32 cellular contexts compared by ENCODE assay signal in genomic region chr2:97677480-97677879, GRCh38. TPM values are rescaled to one million over a fixed set of nuclear protein-coding genes. Genes with fewer than 3 reads are reported as not detected.
"Had no signal": no experiment of that assay in that cellular context is flagged by ENCODE, and none has a peak within 500 bp of the region (broad histone marks: within the 10 kb centered on the region; RNA-seq: fewer than 3 reads in every experiment).

No MANE protein-coding gene starts in this region.

- H3K9me3 Mint-ChIP-seq: activated CD4-positive, alpha-beta memory T cell treated with anti-CD3 and anti-CD28 coated beads for 36 hours; activated naive CD4-positive, alpha-beta T cell treated with anti-CD3 and anti-CD28 coated beads for 36 hours; activated naive CD4-positive, alpha-beta T cell treated with anti-CD3 and anti-CD28 coated beads, Interleukin-2, amount 50 U/mL, for 24 hours; activated naive CD8-positive, alpha-beta T cell treated with anti-CD3 and anti-CD28 coated beads for 36 hours; activated naive CD8-positive, alpha-beta T cell treated with anti-CD3 and anti-CD28 coated beads, Interleukin-2, amount 50 U/mL, for 24 hours; activated T-helper 1 cell treated with anti-CD3 and anti-CD28 coated beads, Interleukin-12 subunit alpha, Interleukin-12 subunit beta, Interleukin-2, Interleukin-4 antibody, amounts not matched to agents 30 ng/mL and 10 ng/mL and 1 ng/mL, durations not matched to agents 14 hours and 24 hours and 36 hours had no signal

- H3K4me3 Mint-ChIP-seq: activated CD4-positive, alpha-beta memory T cell treated with anti-CD3 and anti-CD28 coated beads for 36 hours; activated CD4-positive, alpha-beta T cell treated with anti-CD3 and anti-CD28 coated beads for 36 hours; activated CD4-positive, alpha-beta T cell treated with anti-CD3 and anti-CD28 coated beads, Interleukin-2, amount 10 ng/mL, durations not matched to agents 24 days and 14 days; activated CD8-positive, alpha-beta memory T cell treated with anti-CD3 and anti-CD28 coated beads, Interleukin-2, amount 10 ng/mL, durations not matched to agents 7 days and 5 days; activated CD8-positive, alpha-beta T cell treated with anti-CD3 and anti-CD28 coated beads, Interleukin-2, amount 10 ng/mL, durations not matched to agents 7 days and 5 days; activated naive CD4-positive, alpha-beta T cell treated with anti-CD3 and anti-CD28 coated beads for 36 hours; activated naive CD4-positive, alpha-beta T cell treated with anti-CD3 and anti-CD28 coated beads, Interleukin-2, amount 50 U/mL, for 24 hours; activated naive CD8-positive, alpha-beta T cell treated with anti-CD3 and anti-CD28 coated beads for 36 hours; activated naive CD8-positive, alpha-beta T cell treated with anti-CD3 and anti-CD28 coated beads, Interleukin-2, amount 50 U/mL, for 24 hours; activated T-helper 1 cell treated with anti-CD3 and anti-CD28 coated beads, Interleukin-12 subunit alpha, Interleukin-12 subunit beta, Interleukin-2, Interleukin-4 antibody, amounts not matched to agents 30 ng/mL and 10 ng/mL and 1 ng/mL, durations not matched to agents 14 hours and 24 hours and 36 hours; endodermal cell had no signal

- H3K27me3 Mint-ChIP-seq: activated CD4-positive, alpha-beta memory T cell treated with anti-CD3 and anti-CD28 coated beads for 36 hours; activated CD4-positive, alpha-beta T cell treated with anti-CD3 and anti-CD28 coated beads for 36 hours; activated naive CD4-positive, alpha-beta T cell treated with anti-CD3 and anti-CD28 coated beads, Interleukin-2, amount 50 U/mL, for 24 hours; activated naive CD8-positive, alpha-beta T cell treated with anti-CD3 and anti-CD28 coated beads, Interleukin-2, amount 50 U/mL, for 24 hours had no signal

- H3K36me3 Mint-ChIP-seq: activated CD4-positive, alpha-beta memory T cell treated with anti-CD3 and anti-CD28 coated beads for 36 hours; activated CD8-positive, alpha-beta memory T cell treated with anti-CD3 and anti-CD28 coated beads, Interleukin-2, amount 10 ng/mL, durations not matched to agents 7 days and 5 days; activated naive CD4-positive, alpha-beta T cell treated with anti-CD3 and anti-CD28 coated beads, Interleukin-2, amount 50 U/mL, for 24 hours had no signal

- H3K9me3 ChIP-seq: adrenal gland, body of pancreas, esophagus squamous epithelium had no signal

- DNase-seq: activated CD4-positive, alpha-beta memory T cell treated with anti-CD3 and anti-CD28 coated beads for 36 hours; activated CD4-positive, alpha-beta T cell treated with anti-CD3 and anti-CD28 coated beads for 36 hours; activated CD4-positive, alpha-beta T cell treated with anti-CD3 and anti-CD28 coated beads, Interleukin-2, amount 10 ng/mL, durations not matched to agents 24 days and 14 days; activated CD4-positive, CD25-positive, alpha-beta regulatory T cell; activated CD8-positive, alpha-beta memory T cell treated with anti-CD3 and anti-CD28 coated beads, Interleukin-2, amount 10 ng/mL, durations not matched to agents 7 days and 5 days; activated CD8-positive, alpha-beta memory T cell treated with anti-CD3 and anti-CD28 coated beads, Interleukin-2, amount 50 U/mL, for 4 hours; activated CD8-positive, alpha-beta T cell treated with anti-CD3 and anti-CD28 coated beads, Interleukin-2, amount 10 ng/mL, durations not matched to agents 7 days and 5 days; activated effector memory CD4-positive, alpha-beta T cell treated with anti-CD3 and anti-CD28 coated beads, Interleukin-2, amount 50 U/mL, for 16 hours; activated naive CD4-positive, alpha-beta T cell treated with anti-CD3 and anti-CD28 coated beads for 36 hours; activated naive CD8-positive, alpha-beta T cell treated with anti-CD3 and anti-CD28 coated beads for 36 hours; activated naive CD8-positive, alpha-beta T cell treated with anti-CD3 and anti-CD28 coated beads, Interleukin-2, amount 50 U/mL, for 24 hours; activated T-cell treated with anti-CD3 and anti-CD28 coated beads, Interleukin-2, amount 50 U/mL, for 1 hour; activated T-cell treated with anti-CD3 and anti-CD28 coated beads, Interleukin-2, amount 50 U/mL, for 48 hours; adrenal gland; amygdala; aorta; body of pancreas; caudate nucleus; cortex of kidney; dorsolateral prefrontal cortex; effector memory CD4-positive, alpha-beta T cell; endodermal cell; esophagus squamous epithelium; foreskin fibroblast; T-helper 2 cell had no signal

- H3K4me1 ChIP-seq: adrenal gland, body of pancreas, esophagus squamous epithelium had no signal

- ATAC-seq: activated CD4-positive, alpha-beta T cell treated with anti-CD3 and anti-CD28 coated beads for 36 hours; activated CD8-positive, alpha-beta memory T cell treated with anti-CD3 and anti-CD28 coated beads, Interleukin-2, amount 10 ng/mL, durations not matched to agents 7 days and 5 days; activated CD8-positive, alpha-beta T cell treated with anti-CD3 and anti-CD28 coated beads, Interleukin-2, amount 10 ng/mL, durations not matched to agents 7 days and 5 days; activated naive CD8-positive, alpha-beta T cell treated with anti-CD3 and anti-CD28 coated beads, Interleukin-2, amount 50 U/mL, for 24 hours; body of pancreas had no signal

- FAIRE-seq: colon, frontal cortex had no signal

- H3K36me3 ChIP-seq: adrenal gland, esophagus squamous epithelium had no signal

- H3K27ac ChIP-seq: adrenal gland, body of pancreas, dorsolateral prefrontal cortex, epithelial cell of prostate, esophagus squamous epithelium had no signal

- H3K27ac Mint-ChIP-seq: activated CD4-positive, alpha-beta memory T cell treated with anti-CD3 and anti-CD28 coated beads for 36 hours; activated CD4-positive, alpha-beta T cell treated with anti-CD3 and anti-CD28 coated beads for 36 hours; activated CD4-positive, alpha-beta T cell treated with anti-CD3 and anti-CD28 coated beads, Interleukin-2, amount 10 ng/mL, durations not matched to agents 24 days and 14 days; activated CD8-positive, alpha-beta memory T cell treated with anti-CD3 and anti-CD28 coated beads, Interleukin-2, amount 10 ng/mL, durations not matched to agents 7 days and 5 days; activated CD8-positive, alpha-beta T cell treated with anti-CD3 and anti-CD28 coated beads, Interleukin-2, amount 10 ng/mL, durations not matched to agents 7 days and 5 days; activated naive CD4-positive, alpha-beta T cell treated with anti-CD3 and anti-CD28 coated beads for 36 hours; activated naive CD4-positive, alpha-beta T cell treated with anti-CD3 and anti-CD28 coated beads, Interleukin-2, amount 50 U/mL, for 24 hours; activated naive CD8-positive, alpha-beta T cell treated with anti-CD3 and anti-CD28 coated beads, Interleukin-2, amount 50 U/mL, for 24 hours; activated T-helper 1 cell treated with anti-CD3 and anti-CD28 coated beads, Interleukin-12 subunit alpha, Interleukin-12 subunit beta, Interleukin-2, Interleukin-4 antibody, amounts not matched to agents 30 ng/mL and 10 ng/mL and 1 ng/mL, durations not matched to agents 14 hours and 24 hours and 36 hours; activated T-helper 2 cell treated with anti-CD3 and anti-CD28 coated beads, Interferon-gamma antibody, Interleukin-2, Interleukin-4, amounts not matched to agents 10 μg/mL and 5 μg/mL and 100 μg/mL, durations not matched to agents 14 hours and 24 hours and 36 hours; endodermal cell had no signal

- H3K4me3 ChIP-seq: adrenal gland, body of pancreas, dorsolateral prefrontal cortex, esophagus squamous epithelium had no signal

- H3K27me3 ChIP-seq: adrenal gland, body of pancreas, dorsolateral prefrontal cortex, esophagus squamous epithelium had no signal

RNA-seq across cellular contexts. Expression of gene ZAP70, which starts 35.9 kb away (rescaled TPM):
- total RNA-seq: fibroblast of lung had no signal
- polyA plus RNA-seq: fibroblast of lung had no signal
